1 cellular context compared by ENCODE assay signal in the genomic region with DNA sequence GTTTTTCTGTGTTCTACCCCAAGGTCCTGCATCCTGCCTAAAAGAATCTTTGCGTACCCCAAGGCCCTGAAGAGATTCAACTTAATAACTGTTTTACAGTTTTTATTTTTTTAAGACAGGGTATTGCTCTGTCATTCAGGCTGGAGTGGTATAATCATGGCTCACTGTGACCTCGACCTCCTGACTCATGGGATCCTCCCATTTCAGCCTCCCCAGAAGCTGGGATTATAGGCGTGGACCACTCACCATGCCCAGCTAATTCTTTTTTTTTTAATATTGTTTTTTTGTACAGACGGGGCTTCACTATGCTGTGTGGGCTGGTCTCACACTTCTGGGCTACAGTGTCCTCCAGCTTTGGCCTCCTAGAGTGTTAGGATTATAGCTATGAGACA.
TF ChIP-seq lines count a peak whose summit lies in the region.

No MANE protein-coding gene starts in this region.

TF ChIP-seq in endothelial cell of umbilical vein, 7 proteins besides CTCF, POLR2A, EP300 and RAD21:
- no peak for TF ChIP-seq JUN (IDR thresholded peaks at IDR 0.05; ENCODE audit: borderline replicate concordance, insufficient read depth, insufficient read length, low read depth)
- TF ChIP-seq FOS (IDR thresholded peaks at IDR 0.05; ENCODE audit: borderline replicate concordance, insufficient read depth, low read length) = peak; percentile 52
